14 cellular contexts compared by ENCODE assay signal in genomic region chr3:170368921-170369320, GRCh38. TPM values are rescaled to one million over a fixed set of nuclear protein-coding genes. Genes with fewer than 3 reads are reported as not detected.
DNase-seq lines count a peak whose midpoint lies in the region; ATAC-seq and TF ChIP-seq lines count a peak whose summit lies in the region.
"Had no signal": no experiment of that assay in that cellular context is flagged by ENCODE, and none has a peak within 500 bp of the region (broad histone marks: within the 10 kb centered on the region; RNA-seq: fewer than 3 reads in every experiment).

No MANE protein-coding gene starts in this region.

- H3K4me1 Mint-ChIP-seq in progenitor cell of endocrine pancreas (ENCODE audit: low read depth): peaks cover 7% of the 10 kb centered on the region

- no peak overlapping the region for H3K4me3 Mint-ChIP-seq in progenitor cell of endocrine pancreas (ENCODE audit: low read depth)
- H3K4me3 Mint-ChIP-seq: brain had no signal

- no peak overlapping the region for H3K27ac Mint-ChIP-seq in progenitor cell of endocrine pancreas
- H3K27ac Mint-ChIP-seq: brain had no signal

- peaks cover 20% of the 10 kb centered on the region for H3K36me3 Mint-ChIP-seq in progenitor cell of endocrine pancreas (ENCODE audit: insufficient read depth)

- H3K9me3 Mint-ChIP-seq in progenitor cell of endocrine pancreas (ENCODE audit: low read depth): no peaks in the 10 kb centered on the region

- H3K4me3 ChIP-seq in epithelial cell of proximal tubule (ENCODE audit: low read depth, low read length): no peak overlapping the region
- H3K4me3 ChIP-seq: left lung, tibial artery had no signal

- DNase-seq in DMS53 (lab: John Stamatoyannopoulos, UW) (peak; percentile 7), DMS53 treated with DMSO at 0.1 percent for 48 hours (lab: John Stamatoyannopoulos, UW; ENCODE audit: unreplicated experiment) (no peak), NCI-H1694 treated with DMSO at 0.1 percent for 48 hours (lab: John Stamatoyannopoulos, UW) (peak; percentile 14), epithelial cell of proximal tubule (ENCODE audit: low read depth) (no peak), progenitor cell of endocrine pancreas (ENCODE audit: low spot score, unreplicated experiment) (no peak), DMS79 (lab: John Stamatoyannopoulos, UW) (no peak), SIG-M5 treated with dmso at 0.1 percent for 504 hours (lab: John Stamatoyannopoulos, UW; ENCODE audit: unreplicated experiment) (no peak)
- DNase-seq: 8988T, GDM1, left lung, T1000, tibial artery had no signal

- H3K27me3 Mint-ChIP-seq in progenitor cell of endocrine pancreas: no peaks in the 10 kb centered on the region
- H3K27me3 Mint-ChIP-seq: brain had no signal

- no peak for ATAC-seq in HG03565 (IDR thresholded peaks at IDR 0.05; ENCODE audit: unreplicated experiment)
- ATAC-seq: left lung had no signal

- TF ChIP-seq CTCF in epithelial cell of proximal tubule (conservative IDR thresholded peaks at IDR 0.05; ENCODE audit: low read depth, low read length) (peak; percentile 50), progenitor cell of endocrine pancreas (IDR thresholded peaks at IDR 0.05; ENCODE audit: unreplicated experiment) (peak; percentile 38)

RNA-seq across cellular contexts. Expression of gene SKIL, which starts 11.4 kb away (rescaled TPM):
- 25.1 and 29.3 TPM in 2 replicates for total RNA-seq in epithelial cell of proximal tubule
- total RNA-seq in progenitor cell of endocrine pancreas: 98.0 and 99.4 TPM in 2 replicates

RNA-seq across cellular contexts. Expression of gene CLDN11, which starts 49.7 kb away (rescaled TPM):
- total RNA-seq in epithelial cell of proximal tubule: 33.7 and 61.0 TPM in 2 replicates
- total RNA-seq in progenitor cell of endocrine pancreas: 1.7 and 2.4 TPM in 2 replicates

Comparison
In these comparisons a context has a peak if more than half of its experiments do, and no peak if none do; other contexts are left out.
1. DNase-seq: peak in DMS53 (single experiment) and NCI-H1694 treated with DMSO at 0.1 percent for 48 hours (single experiment); none in DMS53 treated with DMSO at 0.1 percent for 48 hours (single experiment), epithelial cell of proximal tubule (single experiment), progenitor cell of endocrine pancreas (single experiment), DMS79 (single experiment) and SIG-M5 treated with dmso at 0.1 percent for 504 hours (single experiment).
2. RNA of gene CLDN11, which starts 49.7 kb away (total RNA-seq): 33.7 to 61.0 TPM in epithelial cell of proximal tubule; 1.7 to 2.4 TPM in progenitor cell of endocrine pancreas; every median in the first group is over 10 times any median in the second.